Comparison of ENCODE assay signal across 12 cellular contexts in genomic region chr9:130805510-130806387, GRCh38. TPM values are rescaled to one million over a fixed set of nuclear protein-coding genes. Genes with fewer than 3 reads are reported as not detected.
DNase-seq lines count a peak whose midpoint lies in the region; ATAC-seq and TF ChIP-seq lines count a peak whose summit lies in the region.
"Had no signal": no experiment of that assay in that cellular context is flagged by ENCODE, and none has a peak within 500 bp of the region (broad histone marks: within the 10 kb centered on the region; RNA-seq: fewer than 3 reads in every experiment).

No MANE protein-coding gene starts in this region.

- no peaks in the 10 kb centered on the region for H3K36me3 Mint-ChIP-seq in activated T-helper 17 cell treated with anti-CD3 and anti-CD28 coated beads, Interleukin-2, amount 50 U/mL, for 72 hours (ENCODE audit: low read depth)
- peaks cover 15% of the 10 kb centered on the region for H3K36me3 Mint-ChIP-seq in nephron (ENCODE audit: low read depth)

- no peak overlapping the region for H3K4me3 Mint-ChIP-seq in activated T-helper 17 cell treated with anti-CD3 and anti-CD28 coated beads, Interleukin-2, amount 50 U/mL, for 72 hours
- H3K4me3 Mint-ChIP-seq in nephron, result no peak overlapping the region

- H3K4me3 ChIP-seq in GM12865 (ENCODE audit: low read depth, low read length), result no peak overlapping the region
- H3K4me3 ChIP-seq: coronary artery had no signal

- H3K27me3 Mint-ChIP-seq in activated T-helper 17 cell treated with anti-CD3 and anti-CD28 coated beads, Interleukin-2, amount 50 U/mL, for 72 hours, result no peaks in the 10 kb centered on the region
- no peaks in the 10 kb centered on the region for H3K27me3 Mint-ChIP-seq in nephron (ENCODE audit: low read depth)

- peak overlapping the region; percentile 8 for H3K27ac Mint-ChIP-seq in activated T-helper 17 cell treated with anti-CD3 and anti-CD28 coated beads, Interleukin-2, amount 50 U/mL, for 72 hours
- peak overlapping the region in 2 of 3 experiments; percentile 8 to 36 for H3K27ac Mint-ChIP-seq in nephron

- peak; percentile 70 for DNase-seq in GM12865 (ENCODE audit: low read depth)
- DNase-seq in SW480 (ENCODE audit: low spot score), result no peak
- DNase-seq in posterior vena cava (ENCODE audit: low spot score), result no peak
- DNase-seq in activated CD4-positive, alpha-beta T cell treated with anti-CD3 and anti-CD28 coated beads, Interleukin-2, amount 50 U/mL, for 4 hours, result no peak
- DNase-seq: Calu3, NCI-H1417, OCI-M1 had no signal

- H3K4me1 Mint-ChIP-seq in activated T-helper 17 cell treated with anti-CD3 and anti-CD28 coated beads, Interleukin-2, amount 50 U/mL, for 72 hours, result peaks cover 10% of the 10 kb centered on the region
- peaks cover 5% of the 10 kb centered on the region for H3K4me1 Mint-ChIP-seq in nephron

- H3K9me3 Mint-ChIP-seq in activated T-helper 17 cell treated with anti-CD3 and anti-CD28 coated beads, Interleukin-2, amount 50 U/mL, for 72 hours, result no peaks in the 10 kb centered on the region
- H3K9me3 Mint-ChIP-seq in nephron, result peaks cover 18% of the 10 kb centered on the region

- TF ChIP-seq CTCF in GM12865 (IDR thresholded peaks at IDR 0.05; ENCODE audit: insufficient read depth, low read depth, low read length, missing control alignments) (no peak), nephron (IDR thresholded peaks at IDR 0.05; ENCODE audit: unreplicated experiment in 3 of 3) (no peak)

- ATAC-seq in HG03432 (IDR thresholded peaks at IDR 0.05; ENCODE audit: unreplicated experiment), result peak; percentile 34
- peak; percentile 21 for ATAC-seq in activated T-helper 17 cell treated with anti-CD3 and anti-CD28 coated beads, Interleukin-2, amount 50 U/mL, for 72 hours (replicated peaks)
- no peak for ATAC-seq in GM21526 (IDR thresholded peaks at IDR 0.05; ENCODE audit: low FRiP score, unreplicated experiment)

- intact Hi-C loops in posterior vena cava (cut with DNase I), result no loop called here

RNA-seq across cellular contexts. Expression of gene ABL1, which starts 29.3 kb away (rescaled TPM):
- total RNA-seq in activated T-helper 17 cell treated with anti-CD3 and anti-CD28 coated beads, Interleukin-2, amount 50 U/mL, for 72 hours, result 10 to 100 TPM; 19.5 to 35.9 TPM
- 10 to 100 TPM; 80.5 to 85.0 TPM for total RNA-seq in posterior vena cava
